In the genomic region with DNA sequence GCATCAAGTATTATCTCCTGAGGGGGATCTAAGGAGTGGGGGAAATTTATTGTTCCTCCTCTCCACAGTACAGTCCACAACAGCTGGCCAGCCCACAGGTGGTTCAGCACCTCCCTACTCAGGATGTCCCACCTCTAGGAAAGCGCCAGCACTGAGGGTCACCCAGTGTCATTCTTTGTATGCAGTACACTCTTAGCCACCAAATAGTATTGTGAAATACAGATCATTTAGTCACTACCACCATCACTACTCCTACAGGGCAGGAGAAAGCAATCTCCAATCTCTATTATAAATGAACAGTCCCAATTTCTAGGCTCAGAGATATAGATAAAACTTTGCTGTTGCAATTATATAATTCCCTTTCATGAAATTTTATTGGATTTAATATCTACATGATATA, we compare ENCODE assay signal across 2 cellular contexts.
TF ChIP-seq lines count a peak whose summit lies in the region.

No MANE protein-coding gene starts in this region.

TF ChIP-seq in IMR-90, 13 proteins besides CTCF, POLR2A, EP300 and RAD21:
- TF ChIP-seq FOS (IDR thresholded peaks at IDR 0.05; ENCODE audit: low read depth, low read length) (no peak), RFX5 (IDR thresholded peaks at IDR 0.05; ENCODE audit: low read depth, low read length) (no peak), CEBPB (IDR thresholded peaks at IDR 0.05; ENCODE audit: low read depth, low read length) (peak; percentile 78), ELK1 (IDR thresholded peaks at IDR 0.05; ENCODE audit: borderline replicate concordance, low read depth, low read length) (no peak), SMC3 (IDR thresholded peaks at IDR 0.05; ENCODE audit: low read depth, low read length) (no peak), RCOR1 (IDR thresholded peaks at IDR 0.05; ENCODE audit: insufficient replicate concordance, low read length) (no peak)

TF ChIP-seq in K562, 482 proteins besides CTCF, POLR2A, EP300 and RAD21:
- TF ChIP-seq TAF15 (IDR thresholded peaks at IDR 0.05; ENCODE audit: low read depth, low read length) (no peak), ZNF253 (CRISPR knock-in tag; conservative IDR thresholded peaks at IDR 0.05) (no peak), ZNF444 (CRISPR knock-in tag; IDR thresholded peaks at IDR 0.05) (no peak), CEBPB (tag; IDR thresholded peaks at IDR 0.05) (peak; percentile 45), KLF13 (tag; IDR thresholded peaks at IDR 0.05; ENCODE audit: borderline replicate concordance, low read depth) (no peak)
- TF ChIP-seq, protein P1, sequence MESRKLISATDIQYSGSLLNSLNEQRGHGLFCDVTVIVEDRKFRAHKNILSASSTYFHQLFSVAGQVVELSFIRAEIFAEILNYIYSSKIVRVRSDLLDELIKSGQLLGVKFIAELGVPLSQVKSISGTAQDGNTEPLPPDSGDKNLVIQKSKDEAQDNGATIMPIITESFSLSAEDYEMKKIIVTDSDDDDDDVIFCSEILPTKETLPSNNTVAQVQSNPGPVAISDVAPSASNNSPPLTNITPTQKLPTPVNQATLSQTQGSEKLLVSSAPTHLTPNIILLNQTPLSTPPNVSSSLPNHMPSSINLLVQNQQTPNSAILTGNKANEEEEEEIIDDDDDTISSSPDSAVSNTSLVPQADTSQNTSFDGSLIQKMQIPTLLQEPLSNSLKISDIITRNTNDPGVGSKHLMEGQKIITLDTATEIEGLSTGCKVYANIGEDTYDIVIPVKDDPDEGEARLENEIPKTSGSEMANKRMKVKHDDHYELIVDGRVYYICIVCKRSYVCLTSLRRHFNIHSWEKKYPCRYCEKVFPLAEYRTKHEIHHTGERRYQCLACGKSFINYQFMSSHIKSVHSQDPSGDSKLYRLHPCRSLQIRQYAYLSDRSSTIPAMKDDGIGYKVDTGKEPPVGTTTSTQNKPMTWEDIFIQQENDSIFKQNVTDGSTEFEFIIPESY (CRISPR knock-in tag; IDR thresholded peaks at IDR 0.05): no peak
